8 cellular contexts compared by ENCODE assay signal in the genomic region with DNA sequence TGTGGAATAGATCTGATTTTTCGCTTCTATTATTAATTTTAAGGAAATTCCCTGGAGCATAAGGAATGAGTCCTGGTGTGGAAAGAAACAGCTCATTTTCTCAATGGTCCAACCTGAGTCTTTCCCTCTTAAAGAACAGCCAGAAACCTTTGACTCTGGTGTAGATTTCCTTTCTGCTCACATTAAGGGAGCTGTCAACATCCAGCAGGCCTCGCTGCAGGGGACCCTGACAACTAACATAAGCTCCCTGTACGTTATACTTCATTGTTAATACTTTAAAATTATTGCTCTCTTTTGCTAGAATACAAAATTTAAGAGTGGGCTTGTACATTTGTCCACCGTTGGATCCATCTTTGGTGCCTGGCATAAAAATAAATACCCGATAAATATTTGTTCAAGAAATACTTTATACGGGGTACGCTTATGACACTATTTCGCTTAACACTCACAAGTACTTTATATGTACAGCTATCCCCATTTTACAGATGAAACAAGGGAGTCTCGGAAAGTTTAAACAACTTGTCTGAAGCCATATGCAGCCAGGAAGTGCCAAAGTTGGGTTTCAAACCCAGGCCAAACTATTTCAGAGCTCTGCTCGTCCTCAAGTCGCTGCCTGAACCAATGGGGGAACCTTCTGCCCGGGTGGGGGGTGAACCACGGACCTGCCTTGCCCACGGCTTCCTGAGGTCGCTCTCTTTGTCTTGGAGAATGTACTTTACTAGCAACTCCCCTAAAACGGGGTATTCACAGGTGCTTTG.
DNase-seq lines count a peak whose midpoint lies in the region; ATAC-seq and TF ChIP-seq lines count a peak whose summit lies in the region.

No MANE protein-coding gene starts in this region.

- peaks cover 33% of the 10 kb centered on the region for H3K36me3 Mint-ChIP-seq in activated naive CD8-positive, alpha-beta T cell treated with anti-CD3 and anti-CD28 coated beads, Interleukin-2, amount 50 U/mL, for 24 hours (ENCODE audit: low read depth)

- peak; percentile 50 for ATAC-seq in activated naive CD8-positive, alpha-beta T cell treated with anti-CD3 and anti-CD28 coated beads, Interleukin-2, amount 50 U/mL, for 24 hours

- no peak for TF ChIP-seq CTCF in GM20000 (IDR thresholded peaks at IDR 0.05; ENCODE audit: extremely low read depth, missing control alignments)

- peak; percentile 4 for DNase-seq in COR-L47 (lab: John Stamatoyannopoulos, UW)
- DNase-seq in GM20000 (ENCODE audit: low spot score), result peak; percentile 64
- DNase-seq in NAMALWA (ENCODE audit: low spot score), result peak; percentile 72
- DNase-seq in activated naive CD8-positive, alpha-beta T cell treated with anti-CD3 and anti-CD28 coated beads, Interleukin-2, amount 50 U/mL, for 24 hours, result peak; percentile 50
- peak; percentile 61 for DNase-seq in iPS-NIHi11 (ENCODE audit: low spot score)
- peak in 2 of 3 donors; percentile 14 to 23 for DNase-seq in stimulated activated CD4-positive, alpha-beta T cell treated with anti-CD3 and anti-CD28 coated beads, TNF-alpha, amount 100 ng/mL, for 48 hours (ENCODE audit: low read depth in 3 of 3)
- DNase-seq in HCEC 1CT, result no peak
- DNase-seq in HK-2 (ENCODE audit: unreplicated experiment), result no peak

- H3K27me3 Mint-ChIP-seq in activated naive CD8-positive, alpha-beta T cell treated with anti-CD3 and anti-CD28 coated beads, Interleukin-2, amount 50 U/mL, for 24 hours, result no peaks in the 10 kb centered on the region

- peak overlapping the region; percentile 85 for H3K4me3 Mint-ChIP-seq in activated naive CD8-positive, alpha-beta T cell treated with anti-CD3 and anti-CD28 coated beads, Interleukin-2, amount 50 U/mL, for 24 hours

- no peaks in the 10 kb centered on the region for H3K9me3 Mint-ChIP-seq in activated naive CD8-positive, alpha-beta T cell treated with anti-CD3 and anti-CD28 coated beads, Interleukin-2, amount 50 U/mL, for 24 hours

- H3K27ac Mint-ChIP-seq in activated naive CD8-positive, alpha-beta T cell treated with anti-CD3 and anti-CD28 coated beads, Interleukin-2, amount 50 U/mL, for 24 hours, result peak overlapping the region; percentile 99

- peaks cover 53% of the 10 kb centered on the region for H3K4me1 Mint-ChIP-seq in activated naive CD8-positive, alpha-beta T cell treated with anti-CD3 and anti-CD28 coated beads, Interleukin-2, amount 50 U/mL, for 24 hours

Comparison
In these comparisons a context has a peak if more than half of its experiments do, and no peak if none do; other contexts are left out.
1. DNase-seq: peak in COR-L47 (single experiment), GM20000 (single experiment), NAMALWA (single experiment), activated naive CD8-positive, alpha-beta T cell treated with anti-CD3 and anti-CD28 coated beads, Interleukin-2, amount 50 U/mL, for 24 hours (single experiment), iPS-NIHi11 (single experiment) and stimulated activated CD4-positive, alpha-beta T cell treated with anti-CD3 and anti-CD28 coated beads, TNF-alpha, amount 100 ng/mL, for 48 hours (2 of 3); none in HCEC 1CT (single experiment) and HK-2 (single experiment).